Comparison of ENCODE assay signal across 9 cellular contexts in genomic region chr1:72284084-72284397, GRCh38. TPM values are rescaled to one million over a fixed set of nuclear protein-coding genes. Genes with fewer than 3 reads are reported as not detected.
A peak's percentile ranks its signal among the peaks of the same experiment; 100 is the strongest.
DNase-seq lines count a peak whose midpoint lies in the region; ATAC-seq and TF ChIP-seq lines count a peak whose summit lies in the region.
"Had no signal": no experiment of that assay in that cellular context is flagged by ENCODE, and none has a peak within 500 bp of the region (broad histone marks: within the 10 kb centered on the region; RNA-seq: fewer than 3 reads in every experiment).

No MANE protein-coding gene starts in this region.

- peaks cover 0 to 7% (median 6%) of the 10 kb centered on the region in 5 donors for H3K9me3 Mint-ChIP-seq in CD8-positive, alpha-beta memory T cell
- no peaks in the 10 kb centered on the region for H3K9me3 Mint-ChIP-seq in endodermal cell
- H3K9me3 Mint-ChIP-seq in activated naive CD4-positive, alpha-beta T cell treated with anti-CD3 and anti-CD28 coated beads, Interleukin-2, amount 50 U/mL, for 72 hours = no peaks in the 10 kb centered on the region
- H3K9me3 Mint-ChIP-seq: activated naive CD4-positive, alpha-beta T cell treated with anti-CD3 and anti-CD28 coated beads, Interleukin-2, amount 50 U/mL, for 24 hours had no signal

- no peak for TF ChIP-seq CTCF in MM.1S (IDR thresholded peaks at IDR 0.05; ENCODE audit: low read length)
- TF ChIP-seq CTCF in endodermal cell (conservative IDR thresholded peaks at IDR 0.05) = no peak
- TF ChIP-seq CTCF in neutrophil (IDR thresholded peaks at IDR 0.05) = no peak

- H3K4me1 Mint-ChIP-seq in CD8-positive, alpha-beta memory T cell = peaks cover 5 to 18% (median 14%) of the 10 kb centered on the region in 3 donors
- H3K4me1 Mint-ChIP-seq in endodermal cell = peaks cover 6% of the 10 kb centered on the region

- H3K4me2 ChIP-seq in MM.1S (ENCODE audit: low read depth, low read length) = peak overlapping the region; percentile 98

- no peak overlapping the region for H3K27ac Mint-ChIP-seq in CD8-positive, alpha-beta memory T cell
- no peak overlapping the region for H3K27ac Mint-ChIP-seq in endodermal cell
- H3K27ac Mint-ChIP-seq in activated naive CD4-positive, alpha-beta T cell treated with anti-CD3 and anti-CD28 coated beads, Interleukin-2, amount 50 U/mL, for 72 hours = no peak overlapping the region
- H3K27ac Mint-ChIP-seq: activated naive CD4-positive, alpha-beta T cell treated with anti-CD3 and anti-CD28 coated beads, Interleukin-2, amount 50 U/mL, for 24 hours had no signal

- no peak overlapping the region for H3K27ac ChIP-seq in CD8-positive, alpha-beta memory T cell (ENCODE audit: low read depth, low read length)
- H3K27ac ChIP-seq in MM.1S (ENCODE audit: low read length) = no peak overlapping the region
- H3K27ac ChIP-seq in endodermal cell (ENCODE audit: low read depth, low read length) = peak overlapping the region; percentile 62
- peak overlapping the region; percentile 74 for H3K27ac ChIP-seq in neutrophil

- peaks cover 3% of the 10 kb centered on the region; the same call in 1 of the 2 replicates for H4K20me1 ChIP-seq in MM.1S (ENCODE audit: insufficient read depth, low read length)

- peak overlapping the region; percentile 73; the same call in 1 of the 2 replicates for H3K9ac ChIP-seq in MM.1S (ENCODE audit: low read length)
- peak overlapping the region; percentile 42 for H3K9ac ChIP-seq in endodermal cell (ENCODE audit: extremely low read depth, low read length, poor library complexity, severe bottlenecking)

- H3K27me3 ChIP-seq in CD8-positive, alpha-beta memory T cell (ENCODE audit: insufficient read depth, low read length, poor library complexity, severe bottlenecking) = no peaks in the 10 kb centered on the region
- H3K27me3 ChIP-seq in MM.1S (replicated peaks; ENCODE audit: insufficient read depth, low read length) (peaks cover 55% of the 10 kb centered on the region), endodermal cell (ENCODE audit: control insufficient read depth, insufficient read depth, low read length, poor library complexity, severe bottlenecking) (peaks cover 48% of the 10 kb centered on the region), neutrophil (peaks cover 34% of the 10 kb centered on the region)

- 1% methylated on average over 6 of the region's 7 CpGs; no CpG with 5 or more reads in 1 of the 2 experiments for WGBS in endodermal cell (ENCODE audit: insufficient coverage in 1 of 2, insufficient read length in 1 of 2), 2 experiments

- CTCF ChIA-PET in CD8-positive, alpha-beta memory T cell (lab: Charles Lee) = no interaction called here

- no peaks in the 10 kb centered on the region for H3K9me2 ChIP-seq in MM.1S (replicated peaks; ENCODE audit: insufficient read depth, low read length)

- peaks cover 19% of the 10 kb centered on the region for H3F3A ChIP-seq in MM.1S (ENCODE audit: insufficient read depth, low read length)

- peak overlapping the region; percentile 92 for H2AFZ ChIP-seq in MM.1S (ENCODE audit: low read length)

- no peaks in the 10 kb centered on the region for H3K36me3 ChIP-seq in CD8-positive, alpha-beta memory T cell (ENCODE audit: insufficient read depth, low read length)
- H3K36me3 ChIP-seq in MM.1S (replicated peaks; ENCODE audit: insufficient read depth, low read length) (no peaks in the 10 kb centered on the region), endodermal cell (ENCODE audit: control insufficient read depth, insufficient read depth, low read length) (no peaks in the 10 kb centered on the region), neutrophil (no peaks in the 10 kb centered on the region)

- ATAC-seq in sciatic nerve = no peak
- no peak for ATAC-seq in activated naive CD4-positive, alpha-beta T cell treated with anti-CD3 and anti-CD28 coated beads, Interleukin-2, amount 50 U/mL, for 72 hours

- H3K4me3 Mint-ChIP-seq in CD8-positive, alpha-beta memory T cell = no peak overlapping the region
- no peak overlapping the region for H3K4me3 Mint-ChIP-seq in endodermal cell
- H3K4me3 Mint-ChIP-seq: activated naive CD4-positive, alpha-beta T cell treated with anti-CD3 and anti-CD28 coated beads, Interleukin-2, amount 50 U/mL, for 24 hours had no signal

- H3K4me1 ChIP-seq in CD8-positive, alpha-beta memory T cell (ENCODE audit: insufficient read depth, low read length) = no peaks in the 10 kb centered on the region
- peaks cover 8% of the 10 kb centered on the region for H3K4me1 ChIP-seq in MM.1S (ENCODE audit: low read length)
- no peaks in the 10 kb centered on the region for H3K4me1 ChIP-seq in endodermal cell (ENCODE audit: control insufficient read depth, insufficient read depth, low read length)
- peaks cover 24 to 32% of the 10 kb centered on the region in 2 experiments for H3K4me1 ChIP-seq in neutrophil (ENCODE audit: control insufficient read depth in 1 of 2, insufficient read depth in 1 of 2, low read depth in 1 of 2, low read length in 1 of 2)

- POLR2A ChIA-PET in CD8-positive, alpha-beta memory T cell (lab: Charles Lee) = no interaction called here

- no peak for DNase-seq in CD8-positive, alpha-beta memory T cell
- DNase-seq in MM.1S (no peak), endodermal cell (no peak), sciatic nerve (ENCODE audit: low spot score) (no peak), GDM1 (lab: John Stamatoyannopoulos, UW) (no peak)
- no peak for DNase-seq in activated naive CD4-positive, alpha-beta T cell treated with anti-CD3 and anti-CD28 coated beads, Interleukin-2, amount 50 U/mL, for 72 hours (ENCODE audit: low spot score in 2 of 2)
- DNase-seq in stimulated activated CD8-positive, alpha-beta memory T cell treated with anti-CD3 and anti-CD28 coated beads, Interleukin-4, amount 100 ng/mL, for 48 hours = no peak

- intact Hi-C loops in sciatic nerve (cut with DNase I) = no loop called here

- H3K4me3 ChIP-seq in CD8-positive, alpha-beta memory T cell (ENCODE audit: low read length) = peak overlapping the region; percentile 75
- H3K4me3 ChIP-seq in MM.1S (ENCODE audit: low read length) (peak overlapping the region; percentile 89), endodermal cell (ENCODE audit: low read length) (peak overlapping the region; percentile 95), neutrophil (ENCODE audit: low read depth in 1 of 2, low read length in 1 of 2) (peak overlapping the region; percentile 78 to 87)

- H3K9me3 ChIP-seq in CD8-positive, alpha-beta memory T cell (ENCODE audit: low read length) = no peaks in the 10 kb centered on the region
- H3K9me3 ChIP-seq in MM.1S (replicated peaks; ENCODE audit: insufficient read depth, low read length) = no peaks in the 10 kb centered on the region
- H3K9me3 ChIP-seq in endodermal cell (ENCODE audit: control insufficient read depth, low read length) = no peaks in the 10 kb centered on the region
- no peaks in the 10 kb centered on the region for H3K9me3 ChIP-seq in neutrophil

- H3K79me2 ChIP-seq in MM.1S (ENCODE audit: low read length) = no peaks in the 10 kb centered on the region

- H3K36me3 Mint-ChIP-seq in CD8-positive, alpha-beta memory T cell = no peaks in the 10 kb centered on the region
- no peaks in the 10 kb centered on the region for H3K36me3 Mint-ChIP-seq in endodermal cell (ENCODE audit: low read depth)
- peaks cover 0 to 14% of the 10 kb centered on the region in 2 donors for H3K36me3 Mint-ChIP-seq in activated naive CD4-positive, alpha-beta T cell treated with anti-CD3 and anti-CD28 coated beads, Interleukin-2, amount 50 U/mL, for 72 hours
- H3K36me3 Mint-ChIP-seq: activated naive CD4-positive, alpha-beta T cell treated with anti-CD3 and anti-CD28 coated beads, Interleukin-2, amount 50 U/mL, for 24 hours had no signal

- peaks cover 6 to 10% of the 10 kb centered on the region in 2 donors for H3K27me3 Mint-ChIP-seq in CD8-positive, alpha-beta memory T cell
- H3K27me3 Mint-ChIP-seq in endodermal cell (ENCODE audit: insufficient read depth) = peaks cover 41% of the 10 kb centered on the region

RNA-seq across cellular contexts. Expression of gene NEGR1, which starts 1.7 kb away (rescaled TPM):
- total RNA-seq in CD8-positive, alpha-beta memory T cell = not detected
- polyA plus RNA-seq in CD8-positive, alpha-beta memory T cell = not detected
- total RNA-seq in endodermal cell (1 to 10 TPM; 1.5 to 2.1 TPM), sciatic nerve (85.5 TPM)
- polyA plus RNA-seq in endodermal cell (2013, experiment 1 of 2) = 1.7 TPM
- 1.7 TPM for polyA plus RNA-seq in endodermal cell (2013, experiment 2 of 2)
- not detected for total RNA-seq in activated naive CD4-positive, alpha-beta T cell treated with anti-CD3 and anti-CD28 coated beads, Interleukin-2, amount 50 U/mL, for 72 hours

Comparison
In these comparisons a context has a peak if more than half of its experiments do, and no peak if none do; other contexts are left out.
1. H3K27ac ChIP-seq: peak in endodermal cell (single experiment) and neutrophil (single experiment); none in CD8-positive, alpha-beta memory T cell (single experiment) and MM.1S (single experiment).
2. RNA of gene NEGR1, which starts 1.7 kb away (total RNA-seq): 85.5 TPM in sciatic nerve (single experiment); 1.5 to 2.1 TPM in endodermal cell, not detected in CD8-positive, alpha-beta memory T cell and not detected in activated naive CD4-positive, alpha-beta T cell treated with anti-CD3 and anti-CD28 coated beads, Interleukin-2, amount 50 U/mL, for 72 hours; every median in the first group is over 10 times any median in the second.
3. Peak in every context shown above with its lines, with median percentiles within 50 percentile points of each other: H3K4me3 ChIP-seq.